ENCODE assay signal across 1 cellular context in genomic region chr19:46491975-46492682, GRCh38.
TF ChIP-seq lines count a peak whose summit lies in the region.

No MANE protein-coding gene starts in this region.

TF ChIP-seq in GM23338, 12 proteins besides CTCF, POLR2A, EP300 and RAD21:
- TF ChIP-seq, protein P1, sequence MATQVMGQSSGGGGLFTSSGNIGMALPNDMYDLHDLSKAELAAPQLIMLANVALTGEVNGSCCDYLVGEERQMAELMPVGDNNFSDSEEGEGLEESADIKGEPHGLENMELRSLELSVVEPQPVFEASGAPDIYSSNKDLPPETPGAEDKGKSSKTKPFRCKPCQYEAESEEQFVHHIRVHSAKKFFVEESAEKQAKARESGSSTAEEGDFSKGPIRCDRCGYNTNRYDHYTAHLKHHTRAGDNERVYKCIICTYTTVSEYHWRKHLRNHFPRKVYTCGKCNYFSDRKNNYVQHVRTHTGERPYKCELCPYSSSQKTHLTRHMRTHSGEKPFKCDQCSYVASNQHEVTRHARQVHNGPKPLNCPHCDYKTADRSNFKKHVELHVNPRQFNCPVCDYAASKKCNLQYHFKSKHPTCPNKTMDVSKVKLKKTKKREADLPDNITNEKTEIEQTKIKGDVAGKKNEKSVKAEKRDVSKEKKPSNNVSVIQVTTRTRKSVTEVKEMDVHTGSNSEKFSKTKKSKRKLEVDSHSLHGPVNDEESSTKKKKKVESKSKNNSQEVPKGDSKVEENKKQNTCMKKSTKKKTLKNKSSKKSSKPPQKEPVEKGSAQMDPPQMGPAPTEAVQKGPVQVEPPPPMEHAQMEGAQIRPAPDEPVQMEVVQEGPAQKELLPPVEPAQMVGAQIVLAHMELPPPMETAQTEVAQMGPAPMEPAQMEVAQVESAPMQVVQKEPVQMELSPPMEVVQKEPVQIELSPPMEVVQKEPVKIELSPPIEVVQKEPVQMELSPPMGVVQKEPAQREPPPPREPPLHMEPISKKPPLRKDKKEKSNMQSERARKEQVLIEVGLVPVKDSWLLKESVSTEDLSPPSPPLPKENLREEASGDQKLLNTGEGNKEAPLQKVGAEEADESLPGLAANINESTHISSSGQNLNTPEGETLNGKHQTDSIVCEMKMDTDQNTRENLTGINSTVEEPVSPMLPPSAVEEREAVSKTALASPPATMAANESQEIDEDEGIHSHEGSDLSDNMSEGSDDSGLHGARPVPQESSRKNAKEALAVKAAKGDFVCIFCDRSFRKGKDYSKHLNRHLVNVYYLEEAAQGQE (IDR thresholded peaks at IDR 0.05; ENCODE audit: unreplicated experiment), result no peak
- TF ChIP-seq, protein P2, sequence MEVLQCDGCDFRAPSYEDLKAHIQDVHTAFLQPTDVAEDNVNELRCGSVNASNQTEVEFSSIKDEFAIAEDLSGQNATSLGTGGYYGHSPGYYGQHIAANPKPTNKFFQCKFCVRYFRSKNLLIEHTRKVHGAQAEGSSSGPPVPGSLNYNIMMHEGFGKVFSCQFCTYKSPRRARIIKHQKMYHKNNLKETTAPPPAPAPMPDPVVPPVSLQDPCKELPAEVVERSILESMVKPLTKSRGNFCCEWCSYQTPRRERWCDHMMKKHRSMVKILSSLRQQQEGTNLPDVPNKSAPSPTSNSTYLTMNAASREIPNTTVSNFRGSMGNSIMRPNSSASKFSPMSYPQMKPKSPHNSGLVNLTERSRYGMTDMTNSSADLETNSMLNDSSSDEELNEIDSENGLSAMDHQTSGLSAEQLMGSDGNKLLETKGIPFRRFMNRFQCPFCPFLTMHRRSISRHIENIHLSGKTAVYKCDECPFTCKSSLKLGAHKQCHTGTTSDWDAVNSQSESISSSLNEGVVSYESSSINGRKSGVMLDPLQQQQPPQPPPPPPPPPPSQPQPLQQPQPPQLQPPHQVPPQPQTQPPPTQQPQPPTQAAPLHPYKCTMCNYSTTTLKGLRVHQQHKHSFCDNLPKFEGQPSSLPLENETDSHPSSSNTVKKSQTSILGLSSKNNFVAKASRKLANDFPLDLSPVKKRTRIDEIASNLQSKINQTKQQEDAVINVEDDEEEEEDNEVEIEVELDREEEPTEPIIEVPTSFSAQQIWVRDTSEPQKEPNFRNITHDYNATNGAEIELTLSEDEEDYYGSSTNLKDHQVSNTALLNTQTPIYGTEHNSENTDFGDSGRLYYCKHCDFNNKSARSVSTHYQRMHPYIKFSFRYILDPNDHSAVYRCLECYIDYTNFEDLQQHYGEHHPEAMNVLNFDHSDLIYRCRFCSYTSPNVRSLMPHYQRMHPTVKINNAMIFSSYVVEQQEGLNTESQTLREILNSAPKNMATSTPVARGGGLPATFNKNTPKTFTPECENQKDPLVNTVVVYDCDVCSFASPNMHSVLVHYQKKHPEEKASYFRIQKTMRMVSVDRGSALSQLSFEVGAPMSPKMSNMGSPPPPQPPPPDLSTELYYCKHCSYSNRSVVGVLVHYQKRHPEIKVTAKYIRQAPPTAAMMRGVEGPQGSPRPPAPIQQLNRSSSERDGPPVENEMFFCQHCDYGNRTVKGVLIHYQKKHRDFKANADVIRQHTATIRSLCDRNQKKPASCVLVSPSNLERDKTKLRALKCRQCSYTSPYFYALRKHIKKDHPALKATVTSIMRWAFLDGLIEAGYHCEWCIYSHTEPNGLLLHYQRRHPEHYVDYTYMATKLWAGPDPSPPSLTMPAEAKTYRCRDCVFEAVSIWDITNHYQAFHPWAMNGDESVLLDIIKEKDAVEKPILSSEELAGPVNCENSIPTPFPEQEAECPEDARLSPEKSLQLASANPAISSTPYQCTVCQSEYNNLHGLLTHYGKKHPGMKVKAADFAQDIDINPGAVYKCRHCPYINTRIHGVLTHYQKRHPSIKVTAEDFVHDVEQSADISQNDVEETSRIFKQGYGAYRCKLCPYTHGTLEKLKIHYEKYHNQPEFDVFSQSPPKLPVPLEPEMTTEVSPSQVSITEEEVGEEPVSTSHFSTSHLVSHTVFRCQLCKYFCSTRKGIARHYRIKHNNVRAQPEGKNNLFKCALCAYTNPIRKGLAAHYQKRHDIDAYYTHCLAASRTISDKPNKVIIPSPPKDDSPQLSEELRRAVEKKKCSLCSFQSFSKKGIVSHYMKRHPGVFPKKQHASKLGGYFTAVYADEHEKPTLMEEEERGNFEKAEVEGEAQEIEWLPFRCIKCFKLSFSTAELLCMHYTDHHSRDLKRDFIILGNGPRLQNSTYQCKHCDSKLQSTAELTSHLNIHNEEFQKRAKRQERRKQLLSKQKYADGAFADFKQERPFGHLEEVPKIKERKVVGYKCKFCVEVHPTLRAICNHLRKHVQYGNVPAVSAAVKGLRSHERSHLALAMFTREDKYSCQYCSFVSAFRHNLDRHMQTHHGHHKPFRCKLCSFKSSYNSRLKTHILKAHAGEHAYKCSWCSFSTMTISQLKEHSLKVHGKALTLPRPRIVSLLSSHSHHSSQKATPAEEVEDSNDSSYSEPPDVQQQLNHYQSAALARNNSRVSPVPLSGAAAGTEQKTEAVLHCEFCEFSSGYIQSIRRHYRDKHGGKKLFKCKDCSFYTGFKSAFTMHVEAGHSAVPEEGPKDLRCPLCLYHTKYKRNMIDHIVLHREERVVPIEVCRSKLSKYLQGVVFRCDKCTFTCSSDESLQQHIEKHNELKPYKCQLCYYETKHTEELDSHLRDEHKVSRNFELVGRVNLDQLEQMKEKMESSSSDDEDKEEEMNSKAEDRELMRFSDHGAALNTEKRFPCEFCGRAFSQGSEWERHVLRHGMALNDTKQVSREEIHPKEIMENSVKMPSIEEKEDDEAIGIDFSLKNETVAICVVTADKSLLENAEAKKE (CRISPR knock-in tag; IDR thresholded peaks at IDR 0.05), result no peak
- TF ChIP-seq POLR2AphosphoS5 (IDR thresholded peaks at IDR 0.05; ENCODE audit: low read depth) (no peak), ETS1 (IDR thresholded peaks at IDR 0.05) (no peak), NANOG (IDR thresholded peaks at IDR 0.05; ENCODE audit: borderline replicate concordance) (no peak), EZH2phosphoT487 (IDR thresholded peaks at IDR 0.05; ENCODE audit: unreplicated experiment) (no peak), STAT1 (IDR thresholded peaks at IDR 0.05; ENCODE audit: unreplicated experiment) (no peak), CREB1 (CRISPR knock-in tag; IDR thresholded peaks at IDR 0.05; ENCODE audit: low read depth) (no peak), ZNF331 (CRISPR knock-in tag; IDR thresholded peaks at IDR 0.05; ENCODE audit: low read depth) (no peak), ZNF114 (CRISPR knock-in tag; IDR thresholded peaks at IDR 0.05) (no peak), JUNB (IDR thresholded peaks at IDR 0.05; ENCODE audit: unreplicated experiment) (no peak), EZH2 (IDR thresholded peaks at IDR 0.05; ENCODE audit: low read depth, unreplicated experiment) (no peak)
TF ChIP-seq in GM23338: peak in this region for 0.
